3 cellular contexts compared by ENCODE assay signal in the genomic region with DNA sequence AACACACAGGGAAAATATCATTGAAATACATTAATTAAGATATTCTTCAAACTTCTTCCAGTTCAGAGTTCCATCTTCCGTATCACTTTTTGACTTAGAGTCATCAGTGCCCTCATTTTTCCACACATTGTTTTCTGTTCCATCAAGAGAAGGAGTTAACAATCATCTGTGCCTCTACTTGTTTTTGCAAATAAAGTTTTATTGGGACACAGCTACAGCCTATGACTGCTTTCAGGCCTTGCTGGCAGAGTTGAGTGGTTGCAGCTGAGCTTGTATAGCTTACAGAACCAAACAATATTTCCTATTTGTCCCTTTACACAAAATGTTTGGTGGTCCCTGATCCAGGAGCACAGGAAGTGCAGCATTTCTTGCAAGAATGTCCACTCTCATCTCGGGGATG.
TF ChIP-seq lines count a peak whose summit lies in the region.

No MANE protein-coding gene starts in this region.

TF ChIP-seq in HepG2, 621 proteins besides CTCF, POLR2A, EP300 and RAD21:
- TF ChIP-seq ZBTB40 (IDR thresholded peaks at IDR 0.05), result 0 out of 2 replicates have a peak, but pooled peaks have one; percentile 30
- TF ChIP-seq ZBTB40 (CRISPR knock-in tag; IDR thresholded peaks at IDR 0.05), result peak; percentile 73; the same call in 1 of the 2 replicates
- no peak for TF ChIP-seq ZNF616 (CRISPR knock-in tag; IDR thresholded peaks at IDR 0.05; ENCODE audit: low read depth)

TF ChIP-seq in GM12878, 131 proteins besides CTCF, POLR2A, EP300 and RAD21:
- no peak for TF ChIP-seq CHD1 (IDR thresholded peaks at IDR 0.05; ENCODE audit: low read depth, low read length)
- TF ChIP-seq MAX (IDR thresholded peaks at IDR 0.05; ENCODE audit: low read depth, low read length), result no peak
- TF ChIP-seq ZBTB40 (IDR thresholded peaks at IDR 0.05; ENCODE audit: borderline replicate concordance), result peak; percentile 58
- no peak for TF ChIP-seq SUPT20H (IDR thresholded peaks at IDR 0.05; ENCODE audit: borderline replicate concordance, control insufficient read depth, low read depth, low read length)

TF ChIP-seq in K562, 482 proteins besides CTCF, POLR2A, EP300 and RAD21:
- TF ChIP-seq ZBTB40 (IDR thresholded peaks at IDR 0.05), result peak; percentile 92
- TF ChIP-seq ZBTB40 (CRISPR knock-in tag; IDR thresholded peaks at IDR 0.05), result peak; percentile 83
- TF ChIP-seq, protein P1, sequence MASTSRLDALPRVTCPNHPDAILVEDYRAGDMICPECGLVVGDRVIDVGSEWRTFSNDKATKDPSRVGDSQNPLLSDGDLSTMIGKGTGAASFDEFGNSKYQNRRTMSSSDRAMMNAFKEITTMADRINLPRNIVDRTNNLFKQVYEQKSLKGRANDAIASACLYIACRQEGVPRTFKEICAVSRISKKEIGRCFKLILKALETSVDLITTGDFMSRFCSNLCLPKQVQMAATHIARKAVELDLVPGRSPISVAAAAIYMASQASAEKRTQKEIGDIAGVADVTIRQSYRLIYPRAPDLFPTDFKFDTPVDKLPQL (IDR thresholded peaks at IDR 0.05; ENCODE audit: extremely low read depth, insufficient read length), result no peak
- TF ChIP-seq SMAD2 (IDR thresholded peaks at IDR 0.05; ENCODE audit: low read depth, low read length), result no peak
- TF ChIP-seq, protein P2, sequence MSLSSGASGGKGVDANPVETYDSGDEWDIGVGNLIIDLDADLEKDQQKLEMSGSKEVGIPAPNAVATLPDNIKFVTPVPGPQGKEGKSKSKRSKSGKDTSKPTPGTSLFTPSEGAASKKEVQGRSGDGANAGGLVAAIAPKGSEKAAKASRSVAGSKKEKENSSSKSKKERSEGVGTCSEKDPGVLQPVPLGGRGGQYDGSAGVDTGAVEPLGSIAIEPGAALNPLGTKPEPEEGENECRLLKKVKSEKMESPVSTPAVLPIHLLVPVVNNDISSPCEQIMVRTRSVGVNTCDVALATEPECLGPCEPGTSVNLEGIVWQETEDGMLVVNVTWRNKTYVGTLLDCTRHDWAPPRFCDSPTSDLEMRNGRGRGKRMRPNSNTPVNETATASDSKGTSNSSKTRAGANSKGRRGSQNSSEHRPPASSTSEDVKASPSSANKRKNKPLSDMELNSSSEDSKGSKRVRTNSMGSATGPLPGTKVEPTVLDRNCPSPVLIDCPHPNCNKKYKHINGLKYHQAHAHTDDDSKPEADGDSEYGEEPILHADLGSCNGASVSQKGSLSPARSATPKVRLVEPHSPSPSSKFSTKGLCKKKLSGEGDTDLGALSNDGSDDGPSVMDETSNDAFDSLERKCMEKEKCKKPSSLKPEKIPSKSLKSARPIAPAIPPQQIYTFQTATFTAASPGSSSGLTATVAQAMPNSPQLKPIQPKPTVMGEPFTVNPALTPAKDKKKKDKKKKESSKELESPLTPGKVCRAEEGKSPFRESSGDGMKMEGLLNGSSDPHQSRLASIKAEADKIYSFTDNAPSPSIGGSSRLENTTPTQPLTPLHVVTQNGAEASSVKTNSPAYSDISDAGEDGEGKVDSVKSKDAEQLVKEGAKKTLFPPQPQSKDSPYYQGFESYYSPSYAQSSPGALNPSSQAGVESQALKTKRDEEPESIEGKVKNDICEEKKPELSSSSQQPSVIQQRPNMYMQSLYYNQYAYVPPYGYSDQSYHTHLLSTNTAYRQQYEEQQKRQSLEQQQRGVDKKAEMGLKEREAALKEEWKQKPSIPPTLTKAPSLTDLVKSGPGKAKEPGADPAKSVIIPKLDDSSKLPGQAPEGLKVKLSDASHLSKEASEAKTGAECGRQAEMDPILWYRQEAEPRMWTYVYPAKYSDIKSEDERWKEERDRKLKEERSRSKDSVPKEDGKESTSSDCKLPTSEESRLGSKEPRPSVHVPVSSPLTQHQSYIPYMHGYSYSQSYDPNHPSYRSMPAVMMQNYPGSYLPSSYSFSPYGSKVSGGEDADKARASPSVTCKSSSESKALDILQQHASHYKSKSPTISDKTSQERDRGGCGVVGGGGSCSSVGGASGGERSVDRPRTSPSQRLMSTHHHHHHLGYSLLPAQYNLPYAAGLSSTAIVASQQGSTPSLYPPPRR (CRISPR knock-in tag; IDR thresholded peaks at IDR 0.05; ENCODE audit: borderline replicate concordance), result no peak
- TF ChIP-seq ZNF224 (CRISPR knock-in tag; IDR thresholded peaks at IDR 0.05), result no peak
